1 cellular context compared by ENCODE assay signal in the genomic region with DNA sequence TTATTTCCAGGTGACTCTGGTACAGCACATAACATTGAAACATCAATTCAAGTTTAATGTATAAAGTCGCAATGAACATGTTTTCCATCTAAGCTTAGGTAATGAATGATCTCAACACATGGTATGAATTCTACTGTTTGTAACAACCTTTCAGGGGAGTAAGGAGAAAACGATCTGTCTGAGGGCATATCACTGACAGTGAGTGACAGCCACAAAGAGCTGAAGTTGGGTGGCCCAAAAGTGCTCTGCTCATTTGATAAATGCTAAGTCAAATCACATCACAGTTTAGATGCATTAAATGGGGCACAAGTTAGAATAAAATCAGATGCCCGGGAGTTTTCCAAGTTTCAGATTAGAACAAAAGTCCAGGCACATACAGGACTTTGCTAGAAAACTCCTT.
TF ChIP-seq lines count a peak whose summit lies in the region.

No MANE protein-coding gene starts in this region.

TF ChIP-seq in H1, 55 proteins besides CTCF, POLR2A, EP300 and RAD21 (continued from another document):
- TF ChIP-seq, protein P1, sequence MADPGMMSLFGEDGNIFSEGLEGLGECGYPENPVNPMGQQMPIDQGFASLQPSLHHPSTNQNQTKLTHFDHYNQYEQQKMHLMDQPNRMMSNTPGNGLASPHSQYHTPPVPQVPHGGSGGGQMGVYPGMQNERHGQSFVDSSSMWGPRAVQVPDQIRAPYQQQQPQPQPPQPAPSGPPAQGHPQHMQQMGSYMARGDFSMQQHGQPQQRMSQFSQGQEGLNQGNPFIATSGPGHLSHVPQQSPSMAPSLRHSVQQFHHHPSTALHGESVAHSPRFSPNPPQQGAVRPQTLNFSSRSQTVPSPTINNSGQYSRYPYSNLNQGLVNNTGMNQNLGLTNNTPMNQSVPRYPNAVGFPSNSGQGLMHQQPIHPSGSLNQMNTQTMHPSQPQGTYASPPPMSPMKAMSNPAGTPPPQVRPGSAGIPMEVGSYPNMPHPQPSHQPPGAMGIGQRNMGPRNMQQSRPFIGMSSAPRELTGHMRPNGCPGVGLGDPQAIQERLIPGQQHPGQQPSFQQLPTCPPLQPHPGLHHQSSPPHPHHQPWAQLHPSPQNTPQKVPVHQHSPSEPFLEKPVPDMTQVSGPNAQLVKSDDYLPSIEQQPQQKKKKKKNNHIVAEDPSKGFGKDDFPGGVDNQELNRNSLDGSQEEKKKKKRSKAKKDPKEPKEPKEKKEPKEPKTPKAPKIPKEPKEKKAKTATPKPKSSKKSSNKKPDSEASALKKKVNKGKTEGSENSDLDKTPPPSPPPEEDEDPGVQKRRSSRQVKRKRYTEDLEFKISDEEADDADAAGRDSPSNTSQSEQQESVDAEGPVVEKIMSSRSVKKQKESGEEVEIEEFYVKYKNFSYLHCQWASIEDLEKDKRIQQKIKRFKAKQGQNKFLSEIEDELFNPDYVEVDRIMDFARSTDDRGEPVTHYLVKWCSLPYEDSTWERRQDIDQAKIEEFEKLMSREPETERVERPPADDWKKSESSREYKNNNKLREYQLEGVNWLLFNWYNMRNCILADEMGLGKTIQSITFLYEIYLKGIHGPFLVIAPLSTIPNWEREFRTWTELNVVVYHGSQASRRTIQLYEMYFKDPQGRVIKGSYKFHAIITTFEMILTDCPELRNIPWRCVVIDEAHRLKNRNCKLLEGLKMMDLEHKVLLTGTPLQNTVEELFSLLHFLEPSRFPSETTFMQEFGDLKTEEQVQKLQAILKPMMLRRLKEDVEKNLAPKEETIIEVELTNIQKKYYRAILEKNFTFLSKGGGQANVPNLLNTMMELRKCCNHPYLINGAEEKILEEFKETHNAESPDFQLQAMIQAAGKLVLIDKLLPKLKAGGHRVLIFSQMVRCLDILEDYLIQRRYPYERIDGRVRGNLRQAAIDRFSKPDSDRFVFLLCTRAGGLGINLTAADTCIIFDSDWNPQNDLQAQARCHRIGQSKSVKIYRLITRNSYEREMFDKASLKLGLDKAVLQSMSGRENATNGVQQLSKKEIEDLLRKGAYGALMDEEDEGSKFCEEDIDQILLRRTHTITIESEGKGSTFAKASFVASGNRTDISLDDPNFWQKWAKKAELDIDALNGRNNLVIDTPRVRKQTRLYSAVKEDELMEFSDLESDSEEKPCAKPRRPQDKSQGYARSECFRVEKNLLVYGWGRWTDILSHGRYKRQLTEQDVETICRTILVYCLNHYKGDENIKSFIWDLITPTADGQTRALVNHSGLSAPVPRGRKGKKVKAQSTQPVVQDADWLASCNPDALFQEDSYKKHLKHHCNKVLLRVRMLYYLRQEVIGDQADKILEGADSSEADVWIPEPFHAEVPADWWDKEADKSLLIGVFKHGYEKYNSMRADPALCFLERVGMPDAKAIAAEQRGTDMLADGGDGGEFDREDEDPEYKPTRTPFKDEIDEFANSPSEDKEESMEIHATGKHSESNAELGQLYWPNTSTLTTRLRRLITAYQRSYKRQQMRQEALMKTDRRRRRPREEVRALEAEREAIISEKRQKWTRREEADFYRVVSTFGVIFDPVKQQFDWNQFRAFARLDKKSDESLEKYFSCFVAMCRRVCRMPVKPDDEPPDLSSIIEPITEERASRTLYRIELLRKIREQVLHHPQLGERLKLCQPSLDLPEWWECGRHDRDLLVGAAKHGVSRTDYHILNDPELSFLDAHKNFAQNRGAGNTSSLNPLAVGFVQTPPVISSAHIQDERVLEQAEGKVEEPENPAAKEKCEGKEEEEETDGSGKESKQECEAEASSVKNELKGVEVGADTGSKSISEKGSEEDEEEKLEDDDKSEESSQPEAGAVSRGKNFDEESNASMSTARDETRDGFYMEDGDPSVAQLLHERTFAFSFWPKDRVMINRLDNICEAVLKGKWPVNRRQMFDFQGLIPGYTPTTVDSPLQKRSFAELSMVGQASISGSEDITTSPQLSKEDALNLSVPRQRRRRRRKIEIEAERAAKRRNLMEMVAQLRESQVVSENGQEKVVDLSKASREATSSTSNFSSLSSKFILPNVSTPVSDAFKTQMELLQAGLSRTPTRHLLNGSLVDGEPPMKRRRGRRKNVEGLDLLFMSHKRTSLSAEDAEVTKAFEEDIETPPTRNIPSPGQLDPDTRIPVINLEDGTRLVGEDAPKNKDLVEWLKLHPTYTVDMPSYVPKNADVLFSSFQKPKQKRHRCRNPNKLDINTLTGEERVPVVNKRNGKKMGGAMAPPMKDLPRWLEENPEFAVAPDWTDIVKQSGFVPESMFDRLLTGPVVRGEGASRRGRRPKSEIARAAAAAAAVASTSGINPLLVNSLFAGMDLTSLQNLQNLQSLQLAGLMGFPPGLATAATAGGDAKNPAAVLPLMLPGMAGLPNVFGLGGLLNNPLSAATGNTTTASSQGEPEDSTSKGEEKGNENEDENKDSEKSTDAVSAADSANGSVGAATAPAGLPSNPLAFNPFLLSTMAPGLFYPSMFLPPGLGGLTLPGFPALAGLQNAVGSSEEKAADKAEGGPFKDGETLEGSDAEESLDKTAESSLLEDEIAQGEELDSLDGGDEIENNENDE (IDR thresholded peaks at IDR 0.05; ENCODE audit: insufficient replicate concordance, low read length): no peak
- TF ChIP-seq SIN3A (conservative IDR thresholded peaks at IDR 0.05 in 1 of 2, IDR thresholded peaks at IDR 0.05 in 1 of 2; ENCODE audit: low read depth in 1 of 2, low read length in 2 of 2): no peak
- TF ChIP-seq SP1 (IDR thresholded peaks at IDR 0.05; ENCODE audit: low read depth, low read length): no peak
- no peak for TF ChIP-seq CHD2 (IDR thresholded peaks at IDR 0.05; ENCODE audit: low read length)
- no peak for TF ChIP-seq SP4 (IDR thresholded peaks at IDR 0.05; ENCODE audit: low read length)
- no peak for TF ChIP-seq CEBPB (IDR thresholded peaks at IDR 0.05; ENCODE audit: low read depth, low read length)
